ENCODE assay signal across 9 cellular contexts in the genomic region with DNA sequence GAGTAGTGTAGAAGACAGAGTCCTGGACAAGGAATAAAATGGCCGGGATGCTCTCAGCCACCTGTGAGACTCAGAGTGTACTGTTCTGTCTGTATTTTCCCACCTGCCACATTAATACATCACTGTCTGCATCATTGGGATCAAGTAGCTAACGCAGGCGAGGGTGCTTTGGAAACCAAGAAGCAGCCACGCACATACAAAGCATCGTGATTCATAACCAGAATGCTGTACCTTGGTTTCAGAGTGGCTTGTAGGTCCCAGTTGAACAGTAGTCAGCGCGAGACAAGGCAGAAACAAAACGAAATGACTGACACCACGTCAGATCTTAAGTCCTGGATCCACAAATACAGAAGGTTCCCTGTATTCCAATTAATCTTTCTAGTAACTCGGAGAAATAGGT.
DNase-seq lines count a peak whose midpoint lies in the region; ATAC-seq and TF ChIP-seq lines count a peak whose summit lies in the region.
"Had no signal": no experiment of that assay in that cellular context is flagged by ENCODE, and none has a peak within 500 bp of the region (broad histone marks: within the 10 kb centered on the region; RNA-seq: fewer than 3 reads in every experiment).

No MANE protein-coding gene starts in this region.

- DNase-seq in putamen (ENCODE audit: low spot score), result no peak
- no peak for DNase-seq in NOMO-1 (lab: John Stamatoyannopoulos, UW; ENCODE audit: unreplicated experiment in 2 of 2)
- no peak for DNase-seq in activated CD4-positive, alpha-beta memory T cell treated with anti-CD3 and anti-CD28 coated beads, Interleukin-2, amount 10 ng/mL, durations not matched to agents 7 days and 5 days
- DNase-seq in DMS53 (lab: John Stamatoyannopoulos, UW), result no peak
- DNase-seq: stimulated activated naive B cell treated with anti-CD40 and anti-IgM and Interleukin-4, amounts not matched to agents 10 μg/mL and 1 μg/mL and 100 μg/mL, for 72 hours had no signal

- peaks cover 14% of the 10 kb centered on the region for H3K9me3 Mint-ChIP-seq in nephron
- peaks cover 5% of the 10 kb centered on the region for H3K9me3 Mint-ChIP-seq in activated CD4-positive, alpha-beta memory T cell treated with anti-CD3 and anti-CD28 coated beads, Interleukin-2, amount 10 ng/mL, durations not matched to agents 7 days and 5 days

- H3K36me3 Mint-ChIP-seq in nephron (ENCODE audit: low read depth), result no peaks in the 10 kb centered on the region
- no peaks in the 10 kb centered on the region for H3K36me3 Mint-ChIP-seq in activated CD4-positive, alpha-beta memory T cell treated with anti-CD3 and anti-CD28 coated beads, Interleukin-2, amount 10 ng/mL, durations not matched to agents 7 days and 5 days (ENCODE audit: low read depth)

- no peak overlapping the region for H3K4me3 Mint-ChIP-seq in nephron
- H3K4me3 Mint-ChIP-seq in activated CD4-positive, alpha-beta memory T cell treated with anti-CD3 and anti-CD28 coated beads, Interleukin-2, amount 10 ng/mL, durations not matched to agents 7 days and 5 days, result no peak overlapping the region
- H3K4me3 Mint-ChIP-seq: stimulated activated naive B cell treated with anti-CD40 and anti-IgM and Interleukin-4, amounts not matched to agents 10 μg/mL and 1 μg/mL and 100 μg/mL, for 72 hours had no signal

- H3K27ac Mint-ChIP-seq in nephron, result peak overlapping the region; percentile 49 to 91 (median 86)
- no peak overlapping the region for H3K27ac Mint-ChIP-seq in activated CD4-positive, alpha-beta memory T cell treated with anti-CD3 and anti-CD28 coated beads, Interleukin-2, amount 10 ng/mL, durations not matched to agents 7 days and 5 days
- H3K27ac Mint-ChIP-seq: stimulated activated naive B cell treated with anti-CD40 and anti-IgM and Interleukin-4, amounts not matched to agents 10 μg/mL and 1 μg/mL and 100 μg/mL, for 72 hours had no signal

- peaks cover 54% of the 10 kb centered on the region for H3K4me1 Mint-ChIP-seq in nephron
- H3K4me1 Mint-ChIP-seq in activated CD4-positive, alpha-beta memory T cell treated with anti-CD3 and anti-CD28 coated beads, Interleukin-2, amount 10 ng/mL, durations not matched to agents 7 days and 5 days, result no peaks in the 10 kb centered on the region

- H3K27me3 Mint-ChIP-seq in nephron (ENCODE audit: low read depth), result peaks cover 11% of the 10 kb centered on the region
- H3K27me3 Mint-ChIP-seq in activated CD4-positive, alpha-beta memory T cell treated with anti-CD3 and anti-CD28 coated beads, Interleukin-2, amount 10 ng/mL, durations not matched to agents 7 days and 5 days, result peaks cover 7% of the 10 kb centered on the region

- CTCF ChIA-PET in activated CD4-positive, alpha-beta memory T cell treated with anti-CD3 and anti-CD28 coated beads, Interleukin-2, amount 10 ng/mL, durations not matched to agents 7 days and 5 days (lab: Charles Lee), result no interaction called here

- TF ChIP-seq CTCF in nephron (IDR thresholded peaks at IDR 0.05; ENCODE audit: unreplicated experiment in 3 of 3), result no peak

- POLR2A ChIA-PET in activated CD4-positive, alpha-beta memory T cell treated with anti-CD3 and anti-CD28 coated beads, Interleukin-2, amount 10 ng/mL, durations not matched to agents 7 days and 5 days (lab: Charles Lee), result no interaction called here

- ATAC-seq in GM18867 (IDR thresholded peaks at IDR 0.05; ENCODE audit: unreplicated experiment) (peak; percentile 91), GM21717 (IDR thresholded peaks at IDR 0.05; ENCODE audit: unreplicated experiment) (peak; percentile 81), HG03175 (IDR thresholded peaks at IDR 0.05; ENCODE audit: unreplicated experiment) (peak; percentile 84)
- ATAC-seq: stimulated activated naive B cell treated with anti-CD40 and anti-IgM and Interleukin-4, amounts not matched to agents 10 μg/mL and 1 μg/mL and 100 μg/mL, for 72 hours had no signal
